Comparison of ENCODE assay signal across 1 cellular context in the genomic region with DNA sequence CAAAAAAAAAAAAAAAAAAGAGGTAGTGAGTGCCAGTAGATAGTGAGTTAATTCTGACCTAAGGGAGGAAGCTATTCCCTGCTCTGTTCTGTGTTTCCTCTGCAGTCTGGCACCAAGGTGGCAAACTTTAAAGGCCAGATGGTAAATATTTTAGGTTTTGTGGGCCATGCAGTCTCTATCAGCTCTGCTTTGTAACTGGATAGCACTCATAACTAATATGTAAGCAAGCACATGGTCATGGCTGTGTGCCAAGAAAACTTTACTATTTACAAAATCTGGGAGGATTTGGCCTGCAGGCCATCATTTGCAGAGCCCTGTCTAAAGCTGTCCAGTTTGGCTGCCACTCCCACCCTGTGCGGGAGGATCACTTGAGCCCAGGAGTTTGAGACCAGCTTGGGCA.
TF ChIP-seq lines count a peak whose summit lies in the region.

No MANE protein-coding gene starts in this region.

TF ChIP-seq in K562, 482 proteins besides CTCF, POLR2A, EP300 and RAD21:
- TF ChIP-seq ADNP (tag; IDR thresholded peaks at IDR 0.05) (no peak), KLF1 (tag; IDR thresholded peaks at IDR 0.05) (no peak), COPS2 (conservative IDR thresholded peaks at IDR 0.05) (no peak), NFIC (IDR thresholded peaks at IDR 0.05) (peak; percentile 71), ZBTB7A (IDR thresholded peaks at IDR 0.05; ENCODE audit: borderline replicate concordance, control insufficient read depth, low read depth, low read length) (no peak), HLTF (IDR thresholded peaks at IDR 0.05) (no peak)
- TF ChIP-seq, protein P1, sequence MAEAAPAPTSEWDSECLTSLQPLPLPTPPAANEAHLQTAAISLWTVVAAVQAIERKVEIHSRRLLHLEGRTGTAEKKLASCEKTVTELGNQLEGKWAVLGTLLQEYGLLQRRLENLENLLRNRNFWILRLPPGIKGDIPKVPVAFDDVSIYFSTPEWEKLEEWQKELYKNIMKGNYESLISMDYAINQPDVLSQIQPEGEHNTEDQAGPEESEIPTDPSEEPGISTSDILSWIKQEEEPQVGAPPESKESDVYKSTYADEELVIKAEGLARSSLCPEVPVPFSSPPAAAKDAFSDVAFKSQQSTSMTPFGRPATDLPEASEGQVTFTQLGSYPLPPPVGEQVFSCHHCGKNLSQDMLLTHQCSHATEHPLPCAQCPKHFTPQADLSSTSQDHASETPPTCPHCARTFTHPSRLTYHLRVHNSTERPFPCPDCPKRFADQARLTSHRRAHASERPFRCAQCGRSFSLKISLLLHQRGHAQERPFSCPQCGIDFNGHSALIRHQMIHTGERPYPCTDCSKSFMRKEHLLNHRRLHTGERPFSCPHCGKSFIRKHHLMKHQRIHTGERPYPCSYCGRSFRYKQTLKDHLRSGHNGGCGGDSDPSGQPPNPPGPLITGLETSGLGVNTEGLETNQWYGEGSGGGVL (CRISPR knock-in tag; IDR thresholded peaks at IDR 0.05), result no peak
